1 cellular context compared by ENCODE assay signal in the genomic region with DNA sequence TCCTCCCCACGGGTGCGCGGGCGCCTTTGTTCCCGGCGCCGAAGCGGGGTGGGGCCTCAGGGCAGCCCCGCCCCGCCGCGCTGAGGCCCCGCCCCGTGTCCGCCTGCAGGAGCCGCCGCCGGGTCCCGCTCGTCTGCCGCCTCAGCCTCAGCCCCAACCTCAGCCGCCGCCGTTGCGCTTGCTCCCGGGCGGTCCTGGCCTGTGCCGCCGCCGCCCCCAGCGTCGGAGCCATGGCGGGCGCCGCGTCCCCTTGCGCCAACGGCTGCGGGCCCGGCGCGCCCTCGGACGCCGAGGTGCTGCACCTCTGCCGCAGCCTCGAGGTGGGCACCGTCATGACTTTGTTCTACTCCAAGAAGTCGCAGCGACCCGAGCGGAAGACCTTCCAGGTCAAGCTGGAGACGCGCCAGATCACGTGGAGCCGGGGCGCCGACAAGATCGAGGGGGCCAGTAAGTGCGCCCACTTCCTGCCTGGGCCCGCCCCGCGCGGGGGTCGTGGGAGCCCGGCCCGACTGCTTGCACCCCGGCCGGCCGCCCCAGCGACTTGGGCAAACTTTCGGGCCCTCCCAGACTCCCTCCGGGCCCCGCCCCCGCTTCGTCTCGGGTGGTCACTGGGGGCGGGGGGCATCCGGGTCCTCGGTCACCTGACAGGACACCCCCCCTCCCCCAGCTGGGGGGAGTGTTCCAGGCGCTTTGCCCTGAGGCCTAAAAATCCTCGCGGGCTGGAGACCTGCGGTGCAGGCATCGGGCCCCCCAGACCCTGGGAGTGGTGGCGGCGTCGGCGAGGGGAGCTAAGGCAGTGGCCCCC.
A peak's percentile ranks its signal among the peaks of the same experiment; 100 is the strongest.
TF ChIP-seq lines count a peak whose summit lies in the region.

Gene PLCG1, plus strand, starts transcription at position 132 of the 805 bp plus-strand sequence. Its CDS starts 99 bp downstream, at position 231.

TF ChIP-seq in HEK293, 187 proteins besides CTCF, POLR2A, EP300 and RAD21 (continued from another document):
- TF ChIP-seq ZNF302 (tag by site-specific recombination; IDR thresholded peaks at IDR 0.05; ENCODE audit: low read depth) (no peak), ZNF513 (tag by site-specific recombination; IDR thresholded peaks at IDR 0.05) (no peak), ZNF791 (tag by site-specific recombination; IDR thresholded peaks at IDR 0.05) (no peak), SCRT2 (tag by site-specific recombination; IDR thresholded peaks at IDR 0.05) (no peak), ZNF24 (tag by site-specific recombination; IDR thresholded peaks at IDR 0.05) (peak; percentile 27; the same call in 1 of the 2 replicates), ZNF560 (tag by site-specific recombination; IDR thresholded peaks at IDR 0.05; ENCODE audit: borderline replicate concordance) (no peak), ZNF596 (tag by site-specific recombination; IDR thresholded peaks at IDR 0.05) (no peak), TRIM28 (IDR thresholded peaks at IDR 0.05; ENCODE audit: borderline replicate concordance, low read length) (no peak), SP2 (tag by site-specific recombination; IDR thresholded peaks at IDR 0.05) (peak; percentile 72), ZNF626 (tag by site-specific recombination; IDR thresholded peaks at IDR 0.05) (no peak), ZFHX2 (tag by site-specific recombination; conservative IDR thresholded peaks at IDR 0.05) (peak; percentile 90), ZNF362 (tag by site-specific recombination; IDR thresholded peaks at IDR 0.05) (no peak), ZNF660 (tag by site-specific recombination; IDR thresholded peaks at IDR 0.05) (no peak), ZNF133 (tag by site-specific recombination; IDR thresholded peaks at IDR 0.05) (no peak), ZNF221 (tag by site-specific recombination; IDR thresholded peaks at IDR 0.05; ENCODE audit: borderline replicate concordance) (no peak), ZNF76 (tag by site-specific recombination; IDR thresholded peaks at IDR 0.05; ENCODE audit: borderline replicate concordance, low read depth) (peak; percentile 71; the same call in 1 of the 2 replicates), ZNF155 (tag by site-specific recombination; IDR thresholded peaks at IDR 0.05) (no peak), ZNF37A (tag by site-specific recombination; IDR thresholded peaks at IDR 0.05) (no peak), ZNF629 (tag by site-specific recombination; IDR thresholded peaks at IDR 0.05) (0 out of 2 replicates have a peak, but pooled peaks have one; percentile 17), ZBTB17 (tag by site-specific recombination; IDR thresholded peaks at IDR 0.05) (no peak), ZNF10 (tag by site-specific recombination; IDR thresholded peaks at IDR 0.05) (no peak), ZNF600 (tag by site-specific recombination; IDR thresholded peaks at IDR 0.05) (no peak), PRDM1 (tag by site-specific recombination; IDR thresholded peaks at IDR 0.05) (no peak), ZNF654 (tag by site-specific recombination; IDR thresholded peaks at IDR 0.05; ENCODE audit: low read depth) (no peak), HOXC10 (CRISPR knock-in tag; IDR thresholded peaks at IDR 0.05) (no peak), ZNF239 (tag by site-specific recombination; IDR thresholded peaks at IDR 0.05) (no peak), ELK4 (IDR thresholded peaks at IDR 0.05; ENCODE audit: borderline replicate concordance, low read depth, low read length) (no peak), ZBTB48 (tag by site-specific recombination; IDR thresholded peaks at IDR 0.05) (no peak), ZNF521 (tag by site-specific recombination; IDR thresholded peaks at IDR 0.05) (no peak), ZSCAN23 (tag by site-specific recombination; IDR thresholded peaks at IDR 0.05) (no peak), ZNF394 (tag by site-specific recombination; IDR thresholded peaks at IDR 0.05; ENCODE audit: borderline replicate concordance) (no peak), GLIS2 (tag by site-specific recombination; IDR thresholded peaks at IDR 0.05) (peak; percentile 95)
- TF ChIP-seq, protein P1, sequence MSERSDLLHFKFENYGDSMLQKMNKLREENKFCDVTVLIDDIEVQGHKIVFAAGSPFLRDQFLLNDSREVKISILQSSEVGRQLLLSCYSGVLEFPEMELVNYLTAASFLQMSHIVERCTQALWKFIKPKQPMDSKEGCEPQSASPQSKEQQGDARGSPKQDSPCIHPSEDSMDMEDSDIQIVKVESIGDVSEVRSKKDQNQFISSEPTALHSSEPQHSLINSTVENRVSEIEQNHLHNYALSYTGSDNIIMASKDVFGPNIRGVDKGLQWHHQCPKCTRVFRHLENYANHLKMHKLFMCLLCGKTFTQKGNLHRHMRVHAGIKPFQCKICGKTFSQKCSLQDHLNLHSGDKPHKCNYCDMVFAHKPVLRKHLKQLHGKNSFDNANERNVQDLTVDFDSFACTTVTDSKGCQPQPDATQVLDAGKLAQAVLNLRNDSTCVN (tag by site-specific recombination; optimal IDR thresholded peaks at IDR 0.05) = peak; percentile 37
- TF ChIP-seq, protein P2, sequence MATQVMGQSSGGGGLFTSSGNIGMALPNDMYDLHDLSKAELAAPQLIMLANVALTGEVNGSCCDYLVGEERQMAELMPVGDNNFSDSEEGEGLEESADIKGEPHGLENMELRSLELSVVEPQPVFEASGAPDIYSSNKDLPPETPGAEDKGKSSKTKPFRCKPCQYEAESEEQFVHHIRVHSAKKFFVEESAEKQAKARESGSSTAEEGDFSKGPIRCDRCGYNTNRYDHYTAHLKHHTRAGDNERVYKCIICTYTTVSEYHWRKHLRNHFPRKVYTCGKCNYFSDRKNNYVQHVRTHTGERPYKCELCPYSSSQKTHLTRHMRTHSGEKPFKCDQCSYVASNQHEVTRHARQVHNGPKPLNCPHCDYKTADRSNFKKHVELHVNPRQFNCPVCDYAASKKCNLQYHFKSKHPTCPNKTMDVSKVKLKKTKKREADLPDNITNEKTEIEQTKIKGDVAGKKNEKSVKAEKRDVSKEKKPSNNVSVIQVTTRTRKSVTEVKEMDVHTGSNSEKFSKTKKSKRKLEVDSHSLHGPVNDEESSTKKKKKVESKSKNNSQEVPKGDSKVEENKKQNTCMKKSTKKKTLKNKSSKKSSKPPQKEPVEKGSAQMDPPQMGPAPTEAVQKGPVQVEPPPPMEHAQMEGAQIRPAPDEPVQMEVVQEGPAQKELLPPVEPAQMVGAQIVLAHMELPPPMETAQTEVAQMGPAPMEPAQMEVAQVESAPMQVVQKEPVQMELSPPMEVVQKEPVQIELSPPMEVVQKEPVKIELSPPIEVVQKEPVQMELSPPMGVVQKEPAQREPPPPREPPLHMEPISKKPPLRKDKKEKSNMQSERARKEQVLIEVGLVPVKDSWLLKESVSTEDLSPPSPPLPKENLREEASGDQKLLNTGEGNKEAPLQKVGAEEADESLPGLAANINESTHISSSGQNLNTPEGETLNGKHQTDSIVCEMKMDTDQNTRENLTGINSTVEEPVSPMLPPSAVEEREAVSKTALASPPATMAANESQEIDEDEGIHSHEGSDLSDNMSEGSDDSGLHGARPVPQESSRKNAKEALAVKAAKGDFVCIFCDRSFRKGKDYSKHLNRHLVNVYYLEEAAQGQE (tag by site-specific recombination; IDR thresholded peaks at IDR 0.05) = no peak
- TF ChIP-seq, protein P3, sequence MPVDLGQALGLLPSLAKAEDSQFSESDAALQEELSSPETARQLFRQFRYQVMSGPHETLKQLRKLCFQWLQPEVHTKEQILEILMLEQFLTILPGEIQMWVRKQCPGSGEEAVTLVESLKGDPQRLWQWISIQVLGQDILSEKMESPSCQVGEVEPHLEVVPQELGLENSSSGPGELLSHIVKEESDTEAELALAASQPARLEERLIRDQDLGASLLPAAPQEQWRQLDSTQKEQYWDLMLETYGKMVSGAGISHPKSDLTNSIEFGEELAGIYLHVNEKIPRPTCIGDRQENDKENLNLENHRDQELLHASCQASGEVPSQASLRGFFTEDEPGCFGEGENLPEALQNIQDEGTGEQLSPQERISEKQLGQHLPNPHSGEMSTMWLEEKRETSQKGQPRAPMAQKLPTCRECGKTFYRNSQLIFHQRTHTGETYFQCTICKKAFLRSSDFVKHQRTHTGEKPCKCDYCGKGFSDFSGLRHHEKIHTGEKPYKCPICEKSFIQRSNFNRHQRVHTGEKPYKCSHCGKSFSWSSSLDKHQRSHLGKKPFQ (tag by site-specific recombination; IDR thresholded peaks at IDR 0.05) = no peak
